Comparison of ENCODE assay signal across 11 cellular contexts in the genomic region with DNA sequence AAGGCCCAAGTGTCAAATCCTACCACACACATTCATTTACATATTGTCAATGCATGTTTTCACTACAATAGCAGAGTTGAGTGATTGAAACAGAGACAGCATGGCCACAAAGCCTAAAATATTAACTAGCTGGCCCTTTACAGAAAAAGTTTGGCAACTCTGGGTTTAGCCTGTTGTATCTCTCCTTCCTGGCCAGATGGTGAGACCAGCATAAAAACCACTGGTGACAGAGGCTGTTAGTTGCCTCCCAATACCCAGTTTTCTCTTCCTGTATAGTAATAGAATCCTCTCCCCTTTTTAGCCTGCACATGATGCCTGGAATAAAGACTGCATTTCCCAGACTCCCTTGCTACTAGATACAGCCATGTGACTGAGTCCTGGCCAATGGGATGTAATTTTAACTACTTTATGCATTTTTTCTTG.
DNase-seq lines count a peak whose midpoint lies in the region; ATAC-seq, FAIRE-seq and TF ChIP-seq lines count a peak whose summit lies in the region.
"Had no signal": no experiment of that assay in that cellular context is flagged by ENCODE, and none has a peak within 500 bp of the region (broad histone marks: within the 10 kb centered on the region; RNA-seq: fewer than 3 reads in every experiment).

No MANE protein-coding gene starts in this region.

- H2AFZ ChIP-seq in Karpas-422 (ENCODE audit: low read length) = 0 out of 2 replicates have a peak overlapping the region, but pooled peaks have one; percentile 41

- DNase-seq in activated CD4-positive, alpha-beta T cell treated with anti-CD3 and anti-CD28 coated beads, Interleukin-2, amount 10 ng/mL, durations not matched to agents 24 days and 14 days = no peak
- no peak for DNase-seq in activated CD4-positive, alpha-beta T cell treated with anti-CD3 and anti-CD28 coated beads for 1 hour
- DNase-seq in Karpas-422 (peak; percentile 48), heart left ventricle (no peak), RCC 7860 (ENCODE audit: low spot score) (no peak)
- no peak for DNase-seq in activated naive CD4-positive, alpha-beta T cell treated with Interleukin-2 at 50 U/mL for 16 hours
- DNase-seq: aorta; NCI-H1694 treated with DMSO at 0.1 percent for 48 hours; stimulated activated CD4-positive, alpha-beta T cell treated with anti-CD3 and anti-CD28 coated beads, Interleukin-4, amount 100 ng/mL, for 4 hours had no signal

- no peak for TF ChIP-seq POLR2A in heart left ventricle (IDR thresholded peaks at IDR 0.05)

- H3K79me2 ChIP-seq in Karpas-422 (ENCODE audit: low read length) = no peaks in the 10 kb centered on the region

- H3K9me3 Mint-ChIP-seq in activated CD4-positive, alpha-beta T cell treated with anti-CD3 and anti-CD28 coated beads, Interleukin-2, amount 10 ng/mL, durations not matched to agents 24 days and 14 days = peaks cover 3% of the 10 kb centered on the region
- no peaks in the 10 kb centered on the region for H3K9me3 Mint-ChIP-seq in nephron

- intact Hi-C loops in activated CD4-positive, alpha-beta T cell treated with anti-CD3 and anti-CD28 coated beads, Interleukin-2, amount 10 ng/mL, durations not matched to agents 24 days and 14 days (cut with micrococcal nuclease) = no loop called here
- intact Hi-C loops in heart left ventricle (cut with DNase I) = no loop called here

- no peaks in the 10 kb centered on the region for H3K9me2 ChIP-seq in Karpas-422 (replicated peaks; ENCODE audit: insufficient read depth, low read length)

- FAIRE-seq in RCC 7860 (lab: Jason Lieb, UNC) = no peak

- H3K36me3 Mint-ChIP-seq in activated CD4-positive, alpha-beta T cell treated with anti-CD3 and anti-CD28 coated beads, Interleukin-2, amount 10 ng/mL, durations not matched to agents 24 days and 14 days (ENCODE audit: low read depth) = peaks cover 22% of the 10 kb centered on the region
- H3K36me3 Mint-ChIP-seq in nephron (ENCODE audit: low read depth) = no peaks in the 10 kb centered on the region

- ATAC-seq in HG02840 (IDR thresholded peaks at IDR 0.05; ENCODE audit: low FRiP score, unreplicated experiment) (peak; percentile 57), heart left ventricle (no peak)

- no peak overlapping the region for H3K9ac ChIP-seq in Karpas-422 (ENCODE audit: low read length)

- H3K4me1 ChIP-seq in Karpas-422 (ENCODE audit: low read length) (no peaks in the 10 kb centered on the region), heart left ventricle (peaks cover 0 to 9% (median 0%) of the 10 kb centered on the region in 12 donors)

- H3K27ac ChIP-seq in Karpas-422 (ENCODE audit: low read length) (no peak overlapping the region), heart left ventricle (no peak overlapping the region)

- peak overlapping the region; percentile 21 for H3K4me3 Mint-ChIP-seq in activated CD4-positive, alpha-beta T cell treated with anti-CD3 and anti-CD28 coated beads, Interleukin-2, amount 10 ng/mL, durations not matched to agents 24 days and 14 days
- H3K4me3 Mint-ChIP-seq in nephron = no peak overlapping the region

- H3K9me3 ChIP-seq in Karpas-422 (ENCODE audit: low read length) (no peaks in the 10 kb centered on the region), heart left ventricle (no peaks in the 10 kb centered on the region)

- TF ChIP-seq CTCF in nephron (IDR thresholded peaks at IDR 0.05; ENCODE audit: unreplicated experiment in 3 of 3) (no peak), heart left ventricle (IDR thresholded peaks at IDR 0.05) (no peak)

- H3K36me3 ChIP-seq in Karpas-422 (ENCODE audit: insufficient read depth, low read length) (no peaks in the 10 kb centered on the region), heart left ventricle (no peaks in the 10 kb centered on the region)

- H3K4me2 ChIP-seq in Karpas-422 (ENCODE audit: low read depth, low read length, poor library complexity, severe bottlenecking) = no peak overlapping the region

- peak overlapping the region; percentile 78 for H3K27ac Mint-ChIP-seq in activated CD4-positive, alpha-beta T cell treated with anti-CD3 and anti-CD28 coated beads, Interleukin-2, amount 10 ng/mL, durations not matched to agents 24 days and 14 days
- peak overlapping the region in 2 of 3 experiments; percentile 73 to 78 for H3K27ac Mint-ChIP-seq in nephron

- H4K20me1 ChIP-seq in Karpas-422 (ENCODE audit: insufficient read depth, low read depth, low read length) = no peaks in the 10 kb centered on the region

- no peaks in the 10 kb centered on the region for H3K27me3 ChIP-seq in Karpas-422 (ENCODE audit: low read length)
- no peaks in the 10 kb centered on the region for H3K27me3 ChIP-seq in heart left ventricle

- no peak overlapping the region for H3K4me3 ChIP-seq in Karpas-422 (ENCODE audit: low read length)
- no peak overlapping the region for H3K4me3 ChIP-seq in heart left ventricle

- peaks cover 36% of the 10 kb centered on the region for H3K4me1 Mint-ChIP-seq in activated CD4-positive, alpha-beta T cell treated with anti-CD3 and anti-CD28 coated beads, Interleukin-2, amount 10 ng/mL, durations not matched to agents 24 days and 14 days
- H3K4me1 Mint-ChIP-seq in nephron = peaks cover 16% of the 10 kb centered on the region

- H3K27me3 Mint-ChIP-seq in activated CD4-positive, alpha-beta T cell treated with anti-CD3 and anti-CD28 coated beads, Interleukin-2, amount 10 ng/mL, durations not matched to agents 24 days and 14 days = no peaks in the 10 kb centered on the region
- H3K27me3 Mint-ChIP-seq in nephron (ENCODE audit: low read depth) = no peaks in the 10 kb centered on the region
